In the genomic region with DNA sequence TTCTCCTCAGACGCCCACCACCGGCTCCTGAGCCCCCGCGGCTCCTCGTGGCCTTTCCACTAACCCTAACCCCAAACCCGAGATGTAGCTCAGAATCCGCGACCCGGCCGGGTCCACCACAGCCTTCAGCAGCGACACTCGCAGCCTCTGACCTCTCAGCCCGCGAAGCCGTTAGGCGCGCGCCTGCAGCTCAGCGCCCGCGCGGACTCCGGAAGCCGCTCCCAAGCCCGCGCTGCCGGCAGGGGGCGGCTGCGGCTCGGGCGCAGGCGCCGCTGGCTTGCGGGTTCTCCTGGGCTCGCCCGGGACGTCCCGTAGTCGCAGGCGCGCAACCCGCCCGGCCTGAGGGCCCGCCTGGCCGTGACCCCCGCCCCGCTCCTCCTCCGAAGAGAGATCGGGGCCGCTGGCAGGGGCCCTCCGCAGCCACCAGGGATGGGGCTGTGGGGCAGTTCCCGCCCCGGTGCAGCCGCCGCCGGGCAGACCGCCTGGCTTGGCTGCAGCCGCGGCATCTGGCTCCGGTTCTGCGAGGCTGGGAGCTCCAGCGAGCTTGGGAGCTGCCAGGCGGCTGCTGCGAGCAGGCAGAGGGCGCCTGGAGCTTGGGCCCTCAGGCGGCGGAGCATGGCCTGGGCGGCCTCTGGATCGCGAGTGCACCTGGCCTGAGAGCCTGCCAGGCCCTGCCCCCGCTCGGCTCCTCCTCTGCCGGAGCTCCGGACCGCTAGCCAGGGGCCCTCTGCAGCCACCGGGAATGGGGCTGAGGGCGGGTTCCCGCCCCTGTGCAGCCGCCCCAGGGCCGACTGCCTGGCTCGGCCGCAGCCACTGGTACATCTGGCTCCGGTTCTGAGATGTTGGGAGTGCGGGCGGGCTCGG, we compare ENCODE assay signal across 8 cellular contexts.
A peak's percentile ranks its signal among the peaks of the same experiment; 100 is the strongest.
DNase-seq lines count a peak whose midpoint lies in the region; ATAC-seq and TF ChIP-seq lines count a peak whose summit lies in the region.

No MANE protein-coding gene starts in this region.

- H3K27me3 ChIP-seq in HUES48 (ENCODE audit: control insufficient read depth, insufficient read depth, low read length), result peaks cover 85% of the 10 kb centered on the region
- peaks cover 48% of the 10 kb centered on the region for H3K27me3 ChIP-seq in SJSA1 (replicated peaks)
- H3K27me3 ChIP-seq in parathyroid adenoma (ENCODE audit: control insufficient read depth, insufficient read depth, low read length), result peaks cover 4% of the 10 kb centered on the region
- H3K27me3 ChIP-seq in thymus (ENCODE audit: control insufficient read depth, insufficient read depth), result peaks cover 25% of the 10 kb centered on the region

- CTCF ChIA-PET in activated naive CD4-positive, alpha-beta T cell treated with anti-CD3 and anti-CD28 coated beads for 36 hours (lab: Charles Lee), result interaction anchor here (0.6 to 2.2 kb wide), 17 partner anchors 9 to 356 kb away, joined by 3 to 30 read pairs (median 6); no protein-coding TSS in a partner anchor

- peaks cover 37% of the 10 kb centered on the region for H3K27me3 Mint-ChIP-seq in activated naive CD4-positive, alpha-beta T cell treated with anti-CD3 and anti-CD28 coated beads for 36 hours (ENCODE audit: low read depth)

- no peaks in the 10 kb centered on the region for H3K9me3 ChIP-seq in HUES48 (ENCODE audit: control insufficient read depth, insufficient read depth, low read length)
- H3K9me3 ChIP-seq in SJSA1 (replicated peaks), result 0 out of 2 replicates have a peak, but pooled peaks cover 3% of the 10 kb centered on the region
- H3K9me3 ChIP-seq in parathyroid adenoma (ENCODE audit: control insufficient read depth, low read length), result no peaks in the 10 kb centered on the region
- H3K9me3 ChIP-seq in thymus (ENCODE audit: control insufficient read depth), result peaks cover 3% of the 10 kb centered on the region

- peak; percentile 73 for TF ChIP-seq CTCF in parathyroid adenoma (IDR thresholded peaks at IDR 0.05)

- H3K9me3 Mint-ChIP-seq in activated naive CD4-positive, alpha-beta T cell treated with anti-CD3 and anti-CD28 coated beads for 36 hours, result peaks cover 6% of the 10 kb centered on the region

- 2% methylated on average over 86 of the region's 86 CpGs for WGBS in thymus

- intact Hi-C loops in activated naive CD4-positive, alpha-beta T cell treated with anti-CD3 and anti-CD28 coated beads for 36 hours (cut with micrococcal nuclease), result loop anchor here (1.0 to 2.0 kb wide), 3 partner anchors 8 to 174 kb away; no protein-coding TSS in a partner anchor
- intact Hi-C loops in Right ventricle myocardium inferior (cut with DNase I), result no loop called here

- ATAC-seq in GM19035 (IDR thresholded peaks at IDR 0.05; ENCODE audit: unreplicated experiment) (peak; percentile 89), Right ventricle myocardium inferior (peak; percentile 98)

- H3K27ac ChIP-seq in HUES48 (ENCODE audit: low read depth, low read length) (no peak overlapping the region), SJSA1 (no peak overlapping the region), parathyroid adenoma (no peak overlapping the region), thymus (ENCODE audit: low read depth) (no peak overlapping the region)

- no peaks in the 10 kb centered on the region for H3K4me1 ChIP-seq in HUES48 (ENCODE audit: control insufficient read depth, insufficient read depth, low read length)
- peaks cover 15% of the 10 kb centered on the region for H3K4me1 ChIP-seq in SJSA1 (replicated peaks)
- no peaks in the 10 kb centered on the region for H3K4me1 ChIP-seq in parathyroid adenoma
- peaks cover 5% of the 10 kb centered on the region for H3K4me1 ChIP-seq in thymus (ENCODE audit: control insufficient read depth, insufficient read depth, low read length)

- H3K4me3 Mint-ChIP-seq in activated naive CD4-positive, alpha-beta T cell treated with anti-CD3 and anti-CD28 coated beads for 36 hours, result peak overlapping the region; percentile 88

- DNase-seq in Ammon's horn (ENCODE audit: low spot score) (peak; percentile 40), SJSA1 (ENCODE audit: low read depth in 1 of 2, low spot score in 2 of 2) (peak; percentile 46 to 54), Right ventricle myocardium inferior (ENCODE audit: missing footprints) (peak; percentile 89)
- peak; percentile 81 for DNase-seq in activated naive CD4-positive, alpha-beta T cell treated with anti-CD3 and anti-CD28 coated beads for 36 hours

- H2AFZ ChIP-seq in parathyroid adenoma, result peak overlapping the region; percentile 90

- peaks cover 19% of the 10 kb centered on the region for H3K4me1 Mint-ChIP-seq in activated naive CD4-positive, alpha-beta T cell treated with anti-CD3 and anti-CD28 coated beads for 36 hours (ENCODE audit: low read depth)

- no peaks in the 10 kb centered on the region for H3K36me3 ChIP-seq in HUES48 (ENCODE audit: control insufficient read depth, insufficient read depth, low read length)
- H3K36me3 ChIP-seq in SJSA1, result no peaks in the 10 kb centered on the region
- H3K36me3 ChIP-seq in parathyroid adenoma (ENCODE audit: control insufficient read depth, insufficient read depth, low read length), result no peaks in the 10 kb centered on the region
- no peaks in the 10 kb centered on the region for H3K36me3 ChIP-seq in thymus (ENCODE audit: control insufficient read depth, insufficient read depth)

- peaks cover 3% of the 10 kb centered on the region for H3K36me3 Mint-ChIP-seq in activated naive CD4-positive, alpha-beta T cell treated with anti-CD3 and anti-CD28 coated beads for 36 hours (ENCODE audit: low read depth)

- peak overlapping the region; percentile 60 for H3K4me3 ChIP-seq in HUES48 (ENCODE audit: low read depth, low read length)
- peak overlapping the region; percentile 20 for H3K4me3 ChIP-seq in SJSA1
- H3K4me3 ChIP-seq in parathyroid adenoma (ENCODE audit: low read depth, low read length), result peak overlapping the region; percentile 44
- peak overlapping the region; percentile 46 for H3K4me3 ChIP-seq in thymus (ENCODE audit: low read length)

- H3K9ac ChIP-seq in HUES48 (ENCODE audit: low read depth, low read length), result peak overlapping the region; percentile 45; the same call in 1 of the 2 replicates
- H3K9ac ChIP-seq in parathyroid adenoma, result no peak overlapping the region

- H3K4me2 ChIP-seq in parathyroid adenoma (ENCODE audit: low read length), result peak overlapping the region; percentile 79

- no peaks in the 10 kb centered on the region for H3K79me2 ChIP-seq in parathyroid adenoma

- H3K27ac Mint-ChIP-seq in activated naive CD4-positive, alpha-beta T cell treated with anti-CD3 and anti-CD28 coated beads for 36 hours, result peak overlapping the region; percentile 86
